In genomic region chr20:57055345-57055744, GRCh38 we compare ENCODE assay signal across 1 cellular context.
TF ChIP-seq lines count a peak whose summit lies in the region.

No MANE protein-coding gene starts in this region.

TF ChIP-seq in GM23338, 12 proteins besides CTCF, POLR2A, EP300 and RAD21 (continued from another document):
- TF ChIP-seq, protein P1, sequence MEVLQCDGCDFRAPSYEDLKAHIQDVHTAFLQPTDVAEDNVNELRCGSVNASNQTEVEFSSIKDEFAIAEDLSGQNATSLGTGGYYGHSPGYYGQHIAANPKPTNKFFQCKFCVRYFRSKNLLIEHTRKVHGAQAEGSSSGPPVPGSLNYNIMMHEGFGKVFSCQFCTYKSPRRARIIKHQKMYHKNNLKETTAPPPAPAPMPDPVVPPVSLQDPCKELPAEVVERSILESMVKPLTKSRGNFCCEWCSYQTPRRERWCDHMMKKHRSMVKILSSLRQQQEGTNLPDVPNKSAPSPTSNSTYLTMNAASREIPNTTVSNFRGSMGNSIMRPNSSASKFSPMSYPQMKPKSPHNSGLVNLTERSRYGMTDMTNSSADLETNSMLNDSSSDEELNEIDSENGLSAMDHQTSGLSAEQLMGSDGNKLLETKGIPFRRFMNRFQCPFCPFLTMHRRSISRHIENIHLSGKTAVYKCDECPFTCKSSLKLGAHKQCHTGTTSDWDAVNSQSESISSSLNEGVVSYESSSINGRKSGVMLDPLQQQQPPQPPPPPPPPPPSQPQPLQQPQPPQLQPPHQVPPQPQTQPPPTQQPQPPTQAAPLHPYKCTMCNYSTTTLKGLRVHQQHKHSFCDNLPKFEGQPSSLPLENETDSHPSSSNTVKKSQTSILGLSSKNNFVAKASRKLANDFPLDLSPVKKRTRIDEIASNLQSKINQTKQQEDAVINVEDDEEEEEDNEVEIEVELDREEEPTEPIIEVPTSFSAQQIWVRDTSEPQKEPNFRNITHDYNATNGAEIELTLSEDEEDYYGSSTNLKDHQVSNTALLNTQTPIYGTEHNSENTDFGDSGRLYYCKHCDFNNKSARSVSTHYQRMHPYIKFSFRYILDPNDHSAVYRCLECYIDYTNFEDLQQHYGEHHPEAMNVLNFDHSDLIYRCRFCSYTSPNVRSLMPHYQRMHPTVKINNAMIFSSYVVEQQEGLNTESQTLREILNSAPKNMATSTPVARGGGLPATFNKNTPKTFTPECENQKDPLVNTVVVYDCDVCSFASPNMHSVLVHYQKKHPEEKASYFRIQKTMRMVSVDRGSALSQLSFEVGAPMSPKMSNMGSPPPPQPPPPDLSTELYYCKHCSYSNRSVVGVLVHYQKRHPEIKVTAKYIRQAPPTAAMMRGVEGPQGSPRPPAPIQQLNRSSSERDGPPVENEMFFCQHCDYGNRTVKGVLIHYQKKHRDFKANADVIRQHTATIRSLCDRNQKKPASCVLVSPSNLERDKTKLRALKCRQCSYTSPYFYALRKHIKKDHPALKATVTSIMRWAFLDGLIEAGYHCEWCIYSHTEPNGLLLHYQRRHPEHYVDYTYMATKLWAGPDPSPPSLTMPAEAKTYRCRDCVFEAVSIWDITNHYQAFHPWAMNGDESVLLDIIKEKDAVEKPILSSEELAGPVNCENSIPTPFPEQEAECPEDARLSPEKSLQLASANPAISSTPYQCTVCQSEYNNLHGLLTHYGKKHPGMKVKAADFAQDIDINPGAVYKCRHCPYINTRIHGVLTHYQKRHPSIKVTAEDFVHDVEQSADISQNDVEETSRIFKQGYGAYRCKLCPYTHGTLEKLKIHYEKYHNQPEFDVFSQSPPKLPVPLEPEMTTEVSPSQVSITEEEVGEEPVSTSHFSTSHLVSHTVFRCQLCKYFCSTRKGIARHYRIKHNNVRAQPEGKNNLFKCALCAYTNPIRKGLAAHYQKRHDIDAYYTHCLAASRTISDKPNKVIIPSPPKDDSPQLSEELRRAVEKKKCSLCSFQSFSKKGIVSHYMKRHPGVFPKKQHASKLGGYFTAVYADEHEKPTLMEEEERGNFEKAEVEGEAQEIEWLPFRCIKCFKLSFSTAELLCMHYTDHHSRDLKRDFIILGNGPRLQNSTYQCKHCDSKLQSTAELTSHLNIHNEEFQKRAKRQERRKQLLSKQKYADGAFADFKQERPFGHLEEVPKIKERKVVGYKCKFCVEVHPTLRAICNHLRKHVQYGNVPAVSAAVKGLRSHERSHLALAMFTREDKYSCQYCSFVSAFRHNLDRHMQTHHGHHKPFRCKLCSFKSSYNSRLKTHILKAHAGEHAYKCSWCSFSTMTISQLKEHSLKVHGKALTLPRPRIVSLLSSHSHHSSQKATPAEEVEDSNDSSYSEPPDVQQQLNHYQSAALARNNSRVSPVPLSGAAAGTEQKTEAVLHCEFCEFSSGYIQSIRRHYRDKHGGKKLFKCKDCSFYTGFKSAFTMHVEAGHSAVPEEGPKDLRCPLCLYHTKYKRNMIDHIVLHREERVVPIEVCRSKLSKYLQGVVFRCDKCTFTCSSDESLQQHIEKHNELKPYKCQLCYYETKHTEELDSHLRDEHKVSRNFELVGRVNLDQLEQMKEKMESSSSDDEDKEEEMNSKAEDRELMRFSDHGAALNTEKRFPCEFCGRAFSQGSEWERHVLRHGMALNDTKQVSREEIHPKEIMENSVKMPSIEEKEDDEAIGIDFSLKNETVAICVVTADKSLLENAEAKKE (CRISPR knock-in tag; IDR thresholded peaks at IDR 0.05), result no peak
